Comparison of ENCODE assay signal across 15 cellular contexts in the genomic region with DNA sequence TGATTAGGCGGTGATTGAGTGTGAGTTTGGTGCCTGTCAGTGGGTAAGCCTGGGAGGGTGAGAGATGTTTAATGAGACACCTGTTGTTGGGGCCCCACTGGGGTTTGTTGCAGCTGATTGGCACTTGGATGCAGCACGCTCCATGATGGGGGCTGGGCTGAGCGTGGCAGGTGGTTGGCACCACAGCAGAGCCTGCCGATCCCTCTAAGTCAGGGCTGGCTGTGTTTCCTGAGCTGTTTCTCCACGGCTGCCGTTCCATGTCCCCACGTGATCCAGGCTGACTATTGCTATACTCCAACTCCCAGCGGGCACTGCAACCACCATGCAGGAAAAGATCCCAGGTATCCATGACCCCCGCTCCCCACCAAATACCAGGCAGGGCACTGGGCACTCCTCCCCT.
"Had no signal": no experiment of that assay in that cellular context is flagged by ENCODE, and none has a peak within 500 bp of the region (broad histone marks: within the 10 kb centered on the region; RNA-seq: fewer than 3 reads in every experiment).

No MANE protein-coding gene starts in this region.

- ATAC-seq: activated T-cell treated with anti-CD3 and anti-CD28 coated beads, Interleukin-2, amount 50 U/mL, for 72 hours; body of pancreas; left lung; naive thymus-derived CD8-positive, alpha-beta T cell; stimulated activated memory B cell treated with anti-CD40 and anti-IgM and Interleukin-4, amounts not matched to agents 10 μg/mL and 1 μg/mL and 100 μg/mL, for 72 hours had no signal

- DNase-seq: activated CD4-positive, alpha-beta T cell treated with anti-CD3 and anti-CD28 coated beads, Interleukin-2, amount 10 ng/mL, durations not matched to agents 7 days and 5 days; activated CD4-positive, CD25-positive, alpha-beta regulatory T cell; activated CD8-positive, alpha-beta memory T cell treated with anti-CD3 and anti-CD28 coated beads, Interleukin-2, amount 50 U/mL, for 48 hours; activated gamma-delta T cell treated with Interleukin-2 at 50 U/mL for 16 hours; activated T-cell treated with anti-CD3 and anti-CD28 coated beads, Interleukin-2, amount 50 U/mL, for 72 hours; amniotic stem cell; body of pancreas; central memory CD4-positive, alpha-beta T cell; colonic mucosa; left lung; mucosa of descending colon; naive thymus-derived CD8-positive, alpha-beta T cell; retina; stimulated activated CD4-positive, alpha-beta T cell treated with anti-CD3 and anti-CD28 coated beads, Interleukin-2, amount 100 ng/mL, for 48 hours had no signal
